Comparison of ENCODE assay signal across 20 cellular contexts in the genomic region with DNA sequence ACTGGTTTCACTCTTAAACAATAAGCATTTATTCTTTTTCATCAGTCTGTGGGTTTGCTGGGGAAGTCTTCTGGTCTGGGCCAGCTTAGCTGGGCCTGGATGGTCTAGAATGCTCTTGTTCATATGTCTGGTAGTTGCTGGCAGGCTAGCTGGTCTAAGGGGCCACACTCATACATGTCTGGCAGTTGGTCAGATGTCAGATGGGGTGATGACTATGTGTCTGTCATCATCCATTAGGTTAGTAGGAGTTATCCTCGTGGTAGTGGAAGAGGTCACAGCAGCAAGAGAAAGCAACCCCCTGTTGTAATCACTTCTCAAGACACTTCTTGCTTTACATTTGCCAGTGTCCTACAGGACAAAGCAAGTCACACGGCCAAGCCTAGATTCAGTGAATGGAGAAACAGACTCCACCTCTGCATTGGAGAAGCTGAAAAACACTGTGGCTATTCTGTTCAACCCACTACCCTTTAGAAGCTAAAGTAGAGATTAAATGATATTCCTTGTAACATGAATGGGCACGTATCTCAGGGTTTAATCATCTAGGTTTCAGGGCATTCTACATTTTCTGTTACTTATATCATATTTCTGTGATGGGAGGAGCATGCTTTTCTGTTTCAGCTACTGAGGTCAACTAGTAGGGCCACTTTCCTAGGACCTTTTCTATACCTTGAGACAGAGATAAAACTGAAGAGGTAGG. TPM values are rescaled to one million over a fixed set of nuclear protein-coding genes. Genes with fewer than 3 reads are reported as not detected.
DNase-seq lines count a peak whose midpoint lies in the region; ATAC-seq, FAIRE-seq and TF ChIP-seq lines count a peak whose summit lies in the region.
"Had no signal": no experiment of that assay in that cellular context is flagged by ENCODE, and none has a peak within 500 bp of the region (broad histone marks: within the 10 kb centered on the region; RNA-seq: fewer than 3 reads in every experiment).

No MANE protein-coding gene starts in this region.

- ATAC-seq in GM21367 (IDR thresholded peaks at IDR 0.05; ENCODE audit: unreplicated experiment) = no peak
- ATAC-seq: naive thymus-derived CD8-positive, alpha-beta T cell had no signal

- H3K9me3 ChIP-seq in keratinocyte (ENCODE audit: control insufficient read depth, low read depth, low read length) (no peaks in the 10 kb centered on the region), SK-N-SH (no peaks in the 10 kb centered on the region), smooth muscle cell (replicated peaks; ENCODE audit: low read depth) (no peaks in the 10 kb centered on the region)
- H3K9me3 ChIP-seq: esophagus squamous epithelium, left ventricle myocardium inferior, sigmoid colon, upper lobe of left lung had no signal

- H3K4me2 ChIP-seq in KMS-11 (peak overlapping the region; percentile 34; the same call in 1 of the 2 replicates), keratinocyte (ENCODE audit: control insufficient read depth, extremely low read depth, insufficient read depth, low read depth, low read length) (peak overlapping the region; percentile 84), SK-N-SH (no peak overlapping the region), smooth muscle cell (no peak overlapping the region)

- no peaks in the 10 kb centered on the region for H3K27me3 Mint-ChIP-seq in activated T-helper 2 cell treated with anti-CD3 and anti-CD28 coated beads, Interferon-gamma antibody, Interleukin-2, Interleukin-4, amounts not matched to agents 10 μg/mL and 5 μg/mL and 100 μg/mL, durations not matched to agents 14 hours and 24 hours and 36 hours (ENCODE audit: low read depth)
- H3K27me3 Mint-ChIP-seq: CD4-positive, alpha-beta T cell; naive thymus-derived CD8-positive, alpha-beta T cell had no signal

- H3F3A ChIP-seq in SK-N-SH (replicated peaks; ENCODE audit: insufficient read depth) (peaks cover 4% of the 10 kb centered on the region), smooth muscle cell (ENCODE audit: low read depth) (peaks cover 11% of the 10 kb centered on the region)

- H3K27ac ChIP-seq in KMS-11 (peak overlapping the region; percentile 32; the same call in 1 of the 2 replicates), keratinocyte (ENCODE audit: control insufficient read depth, insufficient read depth, low read length) (peak overlapping the region; percentile 77), SK-N-SH (ENCODE audit: low read depth in 2 of 2, low read length in 1 of 2) (no peak overlapping the region), smooth muscle cell (ENCODE audit: low read depth) (no peak overlapping the region)
- H3K27ac ChIP-seq: coronary artery, esophagus squamous epithelium, left ventricle myocardium inferior, sigmoid colon, upper lobe of left lung had no signal

- POLR2A ChIA-PET in SK-N-SH (lab: Yijun Ruan, JAX) = no interaction called here

- DNase-seq in GF-D8 (lab: John Stamatoyannopoulos, UW) = peak; percentile 11
- no peak for DNase-seq in activated T-helper 2 cell treated with anti-CD3 and anti-CD28 coated beads, Interferon-gamma antibody, Interleukin-2, Interleukin-4, amounts not matched to agents 10 μg/mL and 5 μg/mL and 100 μg/mL, durations not matched to agents 14 hours and 24 hours and 36 hours (ENCODE audit: low spot score)
- no peak for DNase-seq in keratinocyte (ENCODE audit: low read depth, low spot score)
- no peak for DNase-seq in SK-N-SH
- DNase-seq in smooth muscle cell (lab: John Stamatoyannopoulos, UW; ENCODE audit: unreplicated experiment) = no peak
- DNase-seq in NCI-H187 treated with DMSO at 0.1 percent for 48 hours (lab: John Stamatoyannopoulos, UW) = no peak
- DNase-seq: activated CD4-positive, CD25-positive, alpha-beta regulatory T cell treated with anti-CD3 and anti-CD28 coated beads, Interleukin-2, amount 50 U/mL, for 72 hours; anterior cingulate cortex; CD4-positive, alpha-beta T cell; esophagus squamous epithelium; left ventricle myocardium inferior; naive thymus-derived CD8-positive, alpha-beta T cell; NCI-H1436; NCI-H446 treated with DMSO at 0.1 percent for 48 hours; sigmoid colon; stimulated activated CD4-positive, alpha-beta T cell treated with anti-CD3 and anti-CD28 coated beads, Interleukin-4, amount 100 ng/mL, for 24 hours; upper lobe of left lung had no signal

- CTCF ChIA-PET in SK-N-SH (lab: Yijun Ruan, JAX) = interaction anchor here (0.6 to 1.4 kb wide), 4 partner anchors 46 to 233 kb away, joined by 3 to 7 read pairs (median 3); no protein-coding TSS in a partner anchor

- no peak for TF ChIP-seq EP300 in SK-N-SH (IDR thresholded peaks at IDR 0.05; ENCODE audit: borderline replicate concordance in 1 of 2, low read depth in 1 of 2, low read length in 1 of 2)

- H4K20me1 ChIP-seq in KMS-11 (ENCODE audit: insufficient read depth) (no peaks in the 10 kb centered on the region), keratinocyte (ENCODE audit: control insufficient read depth, extremely low read depth, insufficient read depth, low read length) (no peaks in the 10 kb centered on the region), SK-N-SH (ENCODE audit: insufficient read depth) (no peaks in the 10 kb centered on the region), smooth muscle cell (ENCODE audit: low read depth) (no peaks in the 10 kb centered on the region)

- H3K79me2 ChIP-seq in KMS-11 (ENCODE audit: insufficient read depth, low read depth) (peaks cover 13% of the 10 kb centered on the region; the same call in 1 of the 2 replicates), keratinocyte (ENCODE audit: control insufficient read depth, insufficient read depth, low read length) (peaks cover 4% of the 10 kb centered on the region), SK-N-SH (ENCODE audit: insufficient read depth) (peaks cover 11% of the 10 kb centered on the region; the same call in 1 of the 2 replicates), smooth muscle cell (ENCODE audit: low read depth) (no peaks in the 10 kb centered on the region)

- TF ChIP-seq CTCF in KMS-11 (conservative IDR thresholded peaks at IDR 0.05; ENCODE audit: low read depth, low read length) (no peak), keratinocyte (optimal IDR thresholded peaks at IDR 0.05 in 1 of 3, IDR thresholded peaks at IDR 0.05 in 1 of 3, conservative IDR thresholded peaks at IDR 0.05 in 1 of 3; ENCODE audit: extremely low read depth in 1 of 3, insufficient read depth in 2 of 3, low read length in 3 of 3) (no peak), SK-N-SH (IDR thresholded peaks at IDR 0.05) (no peak), smooth muscle cell (IDR thresholded peaks at IDR 0.05; ENCODE audit: borderline replicate concordance, insufficient read depth, poor library complexity, severe bottlenecking) (no peak)

- no peak for TF ChIP-seq RAD21 in SK-N-SH (IDR thresholded peaks at IDR 0.05; ENCODE audit: low read length)

- WGBS in SK-N-SH (ENCODE audit: low lambda C conversion rate) = 56% methylated on average over 3 of the region's 3 CpGs
- WGBS in smooth muscle cell (ENCODE audit: low lambda C conversion rate) = 72% methylated on average over 3 of the region's 3 CpGs

- no peaks in the 10 kb centered on the region for H3K9me3 Mint-ChIP-seq in activated T-helper 2 cell treated with anti-CD3 and anti-CD28 coated beads, Interferon-gamma antibody, Interleukin-2, Interleukin-4, amounts not matched to agents 10 μg/mL and 5 μg/mL and 100 μg/mL, durations not matched to agents 14 hours and 24 hours and 36 hours
- H3K9me3 Mint-ChIP-seq: CD4-positive, alpha-beta T cell; naive thymus-derived CD8-positive, alpha-beta T cell had no signal

- H3K4me1 Mint-ChIP-seq in activated T-helper 2 cell treated with anti-CD3 and anti-CD28 coated beads, Interferon-gamma antibody, Interleukin-2, Interleukin-4, amounts not matched to agents 10 μg/mL and 5 μg/mL and 100 μg/mL, durations not matched to agents 14 hours and 24 hours and 36 hours (ENCODE audit: low read depth) = peaks cover 25% of the 10 kb centered on the region

- peaks cover 67% of the 10 kb centered on the region for H3K4me1 ChIP-seq in KMS-11 (ENCODE audit: low read depth, poor library complexity, severe bottlenecking)
- H3K4me1 ChIP-seq in keratinocyte (ENCODE audit: control insufficient read depth, extremely low read depth, insufficient read depth, low read length) = peaks cover 39% of the 10 kb centered on the region
- peaks cover 6 to 17% of the 10 kb centered on the region in 2 experiments; a peak in 2 of 4 replicates for H3K4me1 ChIP-seq in SK-N-SH (ENCODE audit: control insufficient read depth in 1 of 2, insufficient read depth in 2 of 2, low read depth in 1 of 2, low read length in 1 of 2)
- peaks cover 20% of the 10 kb centered on the region for H3K4me1 ChIP-seq in smooth muscle cell (ENCODE audit: low read depth)

- peaks cover 2% of the 10 kb centered on the region for H3K9me1 ChIP-seq in keratinocyte (ENCODE audit: control insufficient read depth, extremely low read depth, insufficient read depth, low read length)

- no peak overlapping the region for H3K4me3 ChIP-seq in KMS-11 (IDR thresholded peaks at IDR 0.05; ENCODE audit: insufficient read depth, low read depth, low read length)
- peak overlapping the region in 2 of 3 experiments; percentile 13 to 24 for H3K4me3 ChIP-seq in keratinocyte (ENCODE audit: control insufficient read depth in 2 of 3, extremely low read depth in 1 of 3, insufficient read depth in 2 of 3, low read depth in 1 of 3, low read length in 3 of 3)
- H3K4me3 ChIP-seq in SK-N-SH (ENCODE audit: low read depth in 2 of 2, low read length in 1 of 2) = no peak overlapping the region
- H3K4me3 ChIP-seq in smooth muscle cell = no peak overlapping the region
- H3K4me3 ChIP-seq: coronary artery, esophagus squamous epithelium, left ventricle myocardium inferior, sigmoid colon, upper lobe of left lung had no signal

- peak overlapping the region; percentile 34 for H3K27ac Mint-ChIP-seq in activated T-helper 2 cell treated with anti-CD3 and anti-CD28 coated beads, Interferon-gamma antibody, Interleukin-2, Interleukin-4, amounts not matched to agents 10 μg/mL and 5 μg/mL and 100 μg/mL, durations not matched to agents 14 hours and 24 hours and 36 hours
- H3K27ac Mint-ChIP-seq: CD4-positive, alpha-beta T cell had no signal

- no peak overlapping the region for H2AFZ ChIP-seq in KMS-11 (ENCODE audit: low read depth)
- peak overlapping the region; percentile 20 for H2AFZ ChIP-seq in keratinocyte (ENCODE audit: control insufficient read depth, low read length)
- no peak overlapping the region for H2AFZ ChIP-seq in SK-N-SH (ENCODE audit: low read depth)
- no peak overlapping the region for H2AFZ ChIP-seq in smooth muscle cell (ENCODE audit: low read depth)

- H3K4me3 Mint-ChIP-seq in activated T-helper 2 cell treated with anti-CD3 and anti-CD28 coated beads, Interferon-gamma antibody, Interleukin-2, Interleukin-4, amounts not matched to agents 10 μg/mL and 5 μg/mL and 100 μg/mL, durations not matched to agents 14 hours and 24 hours and 36 hours (ENCODE audit: low read depth) = no peak overlapping the region
- H3K4me3 Mint-ChIP-seq: CD4-positive, alpha-beta T cell; naive thymus-derived CD8-positive, alpha-beta T cell had no signal

- intact Hi-C loops in activated T-helper 2 cell treated with anti-CD3 and anti-CD28 coated beads, Interferon-gamma antibody, Interleukin-2, Interleukin-4, amounts not matched to agents 10 μg/mL and 5 μg/mL and 100 μg/mL, durations not matched to agents 14 hours and 24 hours and 36 hours (cut with micrococcal nuclease) = no loop called here

- FAIRE-seq in keratinocyte (lab: Jason Lieb, UNC) = peak; percentile 71

- H3K9ac ChIP-seq in KMS-11 = no peak overlapping the region
- H3K9ac ChIP-seq in keratinocyte (ENCODE audit: control insufficient read depth, extremely low read depth, insufficient read depth, low read length) = peak overlapping the region; percentile 46
- no peak overlapping the region for H3K9ac ChIP-seq in SK-N-SH
- H3K9ac ChIP-seq in smooth muscle cell (ENCODE audit: low read depth) = no peak overlapping the region

- peaks cover 5% of the 10 kb centered on the region for H3K36me3 Mint-ChIP-seq in activated T-helper 2 cell treated with anti-CD3 and anti-CD28 coated beads, Interferon-gamma antibody, Interleukin-2, Interleukin-4, amounts not matched to agents 10 μg/mL and 5 μg/mL and 100 μg/mL, durations not matched to agents 14 hours and 24 hours and 36 hours (ENCODE audit: low read depth)
- H3K36me3 Mint-ChIP-seq: naive thymus-derived CD8-positive, alpha-beta T cell had no signal

- no peaks in the 10 kb centered on the region for H3K9me2 ChIP-seq in SK-N-SH

- H3K36me3 ChIP-seq in KMS-11 (ENCODE audit: insufficient read depth) (no peaks in the 10 kb centered on the region), keratinocyte (ENCODE audit: control insufficient read depth in 2 of 2, extremely low read depth in 1 of 2, insufficient read depth in 2 of 2, low read length in 2 of 2) (no peaks in the 10 kb centered on the region), SK-N-SH (replicated peaks in 1 of 2; ENCODE audit: control insufficient read depth in 1 of 2, insufficient read depth in 2 of 2, low read length in 1 of 2) (no peaks in the 10 kb centered on the region), smooth muscle cell (ENCODE audit: low read depth) (no peaks in the 10 kb centered on the region)
- H3K36me3 ChIP-seq: esophagus squamous epithelium, left ventricle myocardium inferior, sigmoid colon, upper lobe of left lung had no signal

- dilution Hi-C loops in keratinocyte (cut with MboI; ENCODE audit: extremely low pct_ligation_motif_present, low sequenced_read_pairs) = no loop called here

- H3K27me3 ChIP-seq in KMS-11 (ENCODE audit: insufficient read depth, low read depth) (no peaks in the 10 kb centered on the region), keratinocyte (ENCODE audit: control insufficient read depth, extremely low read depth, insufficient read depth, low read length) (no peaks in the 10 kb centered on the region), SK-N-SH (ENCODE audit: insufficient read depth) (no peaks in the 10 kb centered on the region), smooth muscle cell (ENCODE audit: low read depth) (no peaks in the 10 kb centered on the region)
- H3K27me3 ChIP-seq: esophagus squamous epithelium, sigmoid colon, upper lobe of left lung had no signal

RNA-seq across cellular contexts. Expression of a gene that starts 5.5 kb away (rescaled TPM):
- total RNA-seq in activated T-helper 2 cell treated with anti-CD3 and anti-CD28 coated beads, Interferon-gamma antibody, Interleukin-2, Interleukin-4, amounts not matched to agents 10 μg/mL and 5 μg/mL and 100 μg/mL, durations not matched to agents 14 hours and 24 hours and 36 hours = 35.6 and 41.2 TPM in 2 replicates
- polyA plus RNA-seq in keratinocyte (3.6 to 3.7 TPM (median 3.6 TPM) in 3 replicates), SK-N-SH (2012; rRNA removed) (3.0 and 3.7 TPM in 2 replicates), smooth muscle cell (7.7 and 17.9 TPM in 2 replicates)
- 2.6 TPM for polyA plus RNA-seq in keratinocyte (2011; ENCODE audit: low read depth)
- polyA plus RNA-seq in keratinocyte (2011; cell fraction: cytosol; rRNA removed) = 1.6 and 1.9 TPM in 2 replicates
- polyA plus RNA-seq in keratinocyte (2011; cell fraction: nucleus; rRNA removed) = 9.3 and 11.9 TPM in 2 replicates
- polyA plus RNA-seq in keratinocyte (2012; ENCODE audit: low replicate concordance) = 2.8 and 3.5 TPM in 2 replicates
- polyA minus RNA-seq in keratinocyte = 5.2 to 6.6 TPM (median 6.3 TPM) in 3 replicates
- polyA minus RNA-seq in keratinocyte (2011; cell fraction: cytosol; rRNA and poly(A)+ RNA removed) = 4.4 TPM
- 4.5 and 10.6 TPM in 2 replicates for polyA minus RNA-seq in keratinocyte (2011; cell fraction: nucleus; rRNA and poly(A)+ RNA removed)
- polyA plus RNA-seq in SK-N-SH (2012; cell fraction: cytosol; rRNA removed) = 1.1 and 1.5 TPM in 2 replicates
- 15.7 and 17.1 TPM in 2 replicates for polyA plus RNA-seq in SK-N-SH (2012; cell fraction: nucleus; rRNA removed)
- total RNA-seq in smooth muscle cell = 7.2 and 7.3 TPM in 2 replicates

Comparison
In these comparisons a context has a peak if more than half of its experiments do, and no peak if none do; other contexts are left out.
1. H3K27ac ChIP-seq: peak in KMS-11 (single experiment) and keratinocyte (single experiment); none in SK-N-SH (0 of 2) and smooth muscle cell (single experiment).
2. H3K4me2 ChIP-seq: peak in KMS-11 (single experiment) and keratinocyte (single experiment); none in SK-N-SH (single experiment) and smooth muscle cell (single experiment).
3. H3K4me3 ChIP-seq: peak in keratinocyte (2 of 3); none in KMS-11 (single experiment), SK-N-SH (0 of 2) and smooth muscle cell (single experiment).